ENCODE assay signal across 8 cellular contexts in genomic region chr4:121822796-121823504, GRCh38. TPM values are rescaled to one million over a fixed set of nuclear protein-coding genes. Genes with fewer than 3 reads are reported as not detected.
DNase-seq lines count a peak whose midpoint lies in the region; ATAC-seq, FAIRE-seq and TF ChIP-seq lines count a peak whose summit lies in the region.

No MANE protein-coding gene starts in this region.

- H3K4me3 ChIP-seq in PC-3 (ENCODE audit: low read length) (peak overlapping the region; percentile 92), body of pancreas (peak overlapping the region; percentile 12 to 81), keratinocyte (ENCODE audit: control insufficient read depth in 2 of 3, extremely low read depth in 1 of 3, insufficient read depth in 2 of 3, low read depth in 1 of 3, low read length in 3 of 3) (peak overlapping the region; percentile 74 to 94 (median 91))

- peak; percentile 36 for FAIRE-seq in keratinocyte (lab: Jason Lieb, UNC)

- 1% methylated on average over 22 to 30 of the region's 30 CpGs for WGBS in body of pancreas, 2 donors

- peak overlapping the region; percentile 55 for H3K27ac Mint-ChIP-seq in stimulated activated memory B cell treated with anti-CD40 and anti-IgM and Interleukin-4, amounts not matched to agents 10 μg/mL and 1 μg/mL and 100 μg/mL, for 72 hours

- peak overlapping the region; percentile 88 for H3K9ac ChIP-seq in PC-3 (ENCODE audit: low read length)
- peak overlapping the region; percentile 64 for H3K9ac ChIP-seq in keratinocyte (ENCODE audit: control insufficient read depth, extremely low read depth, insufficient read depth, low read length)

- no peaks in the 10 kb centered on the region for H3K9me3 Mint-ChIP-seq in stimulated activated memory B cell treated with anti-CD40 and anti-IgM and Interleukin-4, amounts not matched to agents 10 μg/mL and 1 μg/mL and 100 μg/mL, for 72 hours

- H3K4me1 Mint-ChIP-seq in stimulated activated memory B cell treated with anti-CD40 and anti-IgM and Interleukin-4, amounts not matched to agents 10 μg/mL and 1 μg/mL and 100 μg/mL, for 72 hours: peaks cover 13% of the 10 kb centered on the region

- H3K4me1 ChIP-seq in PC-3 (ENCODE audit: insufficient read depth, low read length) (peaks cover 12% of the 10 kb centered on the region), body of pancreas (peaks cover 8% of the 10 kb centered on the region), keratinocyte (ENCODE audit: control insufficient read depth, extremely low read depth, insufficient read depth, low read length) (peaks cover 8% of the 10 kb centered on the region)

- peaks cover 5% of the 10 kb centered on the region for H3K36me3 Mint-ChIP-seq in stimulated activated memory B cell treated with anti-CD40 and anti-IgM and Interleukin-4, amounts not matched to agents 10 μg/mL and 1 μg/mL and 100 μg/mL, for 72 hours

- H3K79me2 ChIP-seq in PC-3 (ENCODE audit: low read length): peaks cover 54% of the 10 kb centered on the region
- peaks cover 30% of the 10 kb centered on the region for H3K79me2 ChIP-seq in keratinocyte (ENCODE audit: control insufficient read depth, insufficient read depth, low read length)

- peak overlapping the region; percentile 79 for H3K4me3 Mint-ChIP-seq in stimulated activated memory B cell treated with anti-CD40 and anti-IgM and Interleukin-4, amounts not matched to agents 10 μg/mL and 1 μg/mL and 100 μg/mL, for 72 hours

- H3F3A ChIP-seq in PC-3 (ENCODE audit: low read length, unreplicated experiment): no peaks in the 10 kb centered on the region

- no peak for TF ChIP-seq POLR2A in body of pancreas (IDR thresholded peaks at IDR 0.05)

- ATAC-seq in GM19397 (IDR thresholded peaks at IDR 0.05; ENCODE audit: unreplicated experiment) (peak; percentile 33), HG03432 (IDR thresholded peaks at IDR 0.05; ENCODE audit: unreplicated experiment) (peak; percentile 43), PC-3 (peak; percentile 12), body of pancreas (no peak)
- ATAC-seq in stimulated activated memory B cell treated with anti-CD40 and anti-IgM and Interleukin-4, amounts not matched to agents 10 μg/mL and 1 μg/mL and 100 μg/mL, for 72 hours: peak; percentile 2

- intact Hi-C loops in PC-3 (cut with micrococcal nuclease) (no loop called here), body of pancreas (cut with DNase I) (no loop called here)

- H3K27me3 ChIP-seq in PC-3 (ENCODE audit: low read length) (no peaks in the 10 kb centered on the region), body of pancreas (no peaks in the 10 kb centered on the region), keratinocyte (ENCODE audit: control insufficient read depth, extremely low read depth, insufficient read depth, low read length) (no peaks in the 10 kb centered on the region)

- H3K27ac ChIP-seq in PC-3 (ENCODE audit: low read length) (peak overlapping the region; percentile 38), body of pancreas (no peak overlapping the region), keratinocyte (ENCODE audit: control insufficient read depth, insufficient read depth, low read length) (peak overlapping the region; percentile 53)

- H3K4me2 ChIP-seq in PC-3 (ENCODE audit: low read length) (peak overlapping the region; percentile 84), keratinocyte (ENCODE audit: control insufficient read depth, extremely low read depth, insufficient read depth, low read depth, low read length) (peak overlapping the region; percentile 57)

- H2AFZ ChIP-seq in PC-3 (ENCODE audit: low read length) (peak overlapping the region; percentile 88), keratinocyte (ENCODE audit: control insufficient read depth, low read length) (peak overlapping the region; percentile 81)

- CTCF ChIA-PET in PC-3 (lab: Charles Lee): no interaction called here

- H3K36me3 ChIP-seq in PC-3 (ENCODE audit: low read depth, low read length) (peaks cover 39% of the 10 kb centered on the region), body of pancreas (replicated peaks in 1 of 2; ENCODE audit: insufficient read depth in 1 of 2, low read depth in 2 of 2) (no peaks in the 10 kb centered on the region), keratinocyte (ENCODE audit: control insufficient read depth in 2 of 2, extremely low read depth in 1 of 2, insufficient read depth in 2 of 2, low read length in 2 of 2) (peaks cover 6 to 9% of the 10 kb centered on the region in 2 experiments)

- TSS peak; percentile 47 for BruUV-seq in PC-3 (replicated peaks; lab: Mats Ljungman, UMichigan)

- 0 out of 2 replicates have a peak, but pooled peaks cover 5% of the 10 kb centered on the region for H4K20me1 ChIP-seq in PC-3 (ENCODE audit: low read length)
- no peaks in the 10 kb centered on the region for H4K20me1 ChIP-seq in keratinocyte (ENCODE audit: control insufficient read depth, extremely low read depth, insufficient read depth, low read length)

- TF ChIP-seq CTCF in PC-3 (conservative IDR thresholded peaks at IDR 0.05; ENCODE audit: low read depth, low read length): no peak; the same call in 1 of the 2 replicates
- TF ChIP-seq CTCF in body of pancreas (IDR thresholded peaks at IDR 0.05): no peak
- no peak for TF ChIP-seq CTCF in keratinocyte (optimal IDR thresholded peaks at IDR 0.05 in 1 of 3, IDR thresholded peaks at IDR 0.05 in 1 of 3, conservative IDR thresholded peaks at IDR 0.05 in 1 of 3; ENCODE audit: extremely low read depth in 1 of 3, insufficient read depth in 2 of 3, low read length in 3 of 3)

- no peaks in the 10 kb centered on the region for H3K27me3 Mint-ChIP-seq in stimulated activated memory B cell treated with anti-CD40 and anti-IgM and Interleukin-4, amounts not matched to agents 10 μg/mL and 1 μg/mL and 100 μg/mL, for 72 hours

- H3K9me3 ChIP-seq in PC-3 (ENCODE audit: low read length) (no peaks in the 10 kb centered on the region), body of pancreas (no peaks in the 10 kb centered on the region), keratinocyte (ENCODE audit: control insufficient read depth, low read depth, low read length) (no peaks in the 10 kb centered on the region)

- DNase-seq in NCI-H2107 treated with DMSO at 0.1 percent for 48 hours (lab: John Stamatoyannopoulos, UW; ENCODE audit: unreplicated experiment) (peak; percentile 13), NCI-H2107 (lab: John Stamatoyannopoulos, UW) (no peak), PC-3 (peak; percentile 27), body of pancreas (peak; percentile 11 to 34 (median 20)), keratinocyte (ENCODE audit: low read depth, low spot score) (no peak)

- POLR2A ChIA-PET in PC-3 (lab: Charles Lee; ENCODE audit: unreplicated experiment): no interaction called here

- no peaks in the 10 kb centered on the region for H3K9me2 ChIP-seq in PC-3 (replicated peaks; ENCODE audit: low read length)

- dilution Hi-C loops in keratinocyte (cut with MboI; ENCODE audit: extremely low pct_ligation_motif_present, low sequenced_read_pairs): no loop called here

- H3K9me1 ChIP-seq in keratinocyte (ENCODE audit: control insufficient read depth, extremely low read depth, insufficient read depth, low read length): no peaks in the 10 kb centered on the region

RNA-seq across cellular contexts. Expression of gene CCNA2, which starts 0.7 kb away (rescaled TPM):
- total RNA-seq in PC-3 (2014; rRNA removed): 59.1 and 78.0 TPM in 2 replicates
- under 1 TPM; 0.33 to 0.52 TPM for total RNA-seq in body of pancreas
- polyA plus RNA-seq in keratinocyte: 4.7 to 27.4 TPM (median 17.7 TPM) in 3 replicates
- 0.55 TPM for polyA plus RNA-seq in keratinocyte (2011; ENCODE audit: low read depth)
- 4.2 and 9.5 TPM in 2 replicates for polyA plus RNA-seq in keratinocyte (2011; cell fraction: cytosol; rRNA removed)
- polyA plus RNA-seq in keratinocyte (2011; cell fraction: nucleus; rRNA removed): 7.2 and 9.0 TPM in 2 replicates
- polyA plus RNA-seq in keratinocyte (2012; ENCODE audit: low replicate concordance): 1.1 and 16.6 TPM in 2 replicates
- polyA minus RNA-seq in keratinocyte: 2.3 to 17.4 TPM (median 4.1 TPM) in 3 replicates
- polyA minus RNA-seq in keratinocyte (2011; cell fraction: cytosol; rRNA and poly(A)+ RNA removed): 5.8 TPM
- polyA minus RNA-seq in keratinocyte (2011; cell fraction: nucleus; rRNA and poly(A)+ RNA removed): 2.2 and 3.1 TPM in 2 replicates

RNA-seq across cellular contexts. Expression of gene EXOSC9, which starts 21.8 kb away (rescaled TPM):
- total RNA-seq in PC-3 (2014; rRNA removed): 19.0 and 23.4 TPM in 2 replicates
- 10 to 100 TPM; 10.6 to 14.2 TPM for total RNA-seq in body of pancreas
- polyA plus RNA-seq in keratinocyte: 18.0 to 35.4 TPM (median 23.6 TPM) in 3 replicates
- polyA plus RNA-seq in keratinocyte (2011; ENCODE audit: low read depth): 47.6 TPM
- 11.3 and 18.6 TPM in 2 replicates for polyA plus RNA-seq in keratinocyte (2011; cell fraction: cytosol; rRNA removed)
- polyA plus RNA-seq in keratinocyte (2011; cell fraction: nucleus; rRNA removed): 20.3 and 31.2 TPM in 2 replicates
- polyA plus RNA-seq in keratinocyte (2012; ENCODE audit: low replicate concordance): 13.1 and 21.2 TPM in 2 replicates
- 7.2 to 30.0 TPM (median 15.8 TPM) in 3 replicates for polyA minus RNA-seq in keratinocyte
- 16.5 TPM for polyA minus RNA-seq in keratinocyte (2011; cell fraction: cytosol; rRNA and poly(A)+ RNA removed)
- polyA minus RNA-seq in keratinocyte (2011; cell fraction: nucleus; rRNA and poly(A)+ RNA removed): 12.6 and 17.8 TPM in 2 replicates

RNA-seq across cellular contexts. Expression of gene BBS7, which starts 47.3 kb away (rescaled TPM):
- total RNA-seq in PC-3 (2014; rRNA removed) (5.2 and 10.1 TPM in 2 replicates), body of pancreas (10 to 100 TPM in 1 of 2 donors, 1 to 10 TPM in 1; 3.6 to 13.0 TPM)
- 18.5 to 34.8 TPM (median 19.0 TPM) in 3 replicates for polyA plus RNA-seq in keratinocyte
- 12.1 TPM for polyA plus RNA-seq in keratinocyte (2011; ENCODE audit: low read depth)
- polyA plus RNA-seq in keratinocyte (2011; cell fraction: cytosol; rRNA removed): 12.8 and 26.8 TPM in 2 replicates
- 24.5 and 29.5 TPM in 2 replicates for polyA plus RNA-seq in keratinocyte (2011; cell fraction: nucleus; rRNA removed)
- polyA plus RNA-seq in keratinocyte (2012; ENCODE audit: low replicate concordance): 10.3 and 18.8 TPM in 2 replicates
- polyA minus RNA-seq in keratinocyte: 5.1 to 45.4 TPM (median 20.9 TPM) in 3 replicates
- polyA minus RNA-seq in keratinocyte (2011; cell fraction: cytosol; rRNA and poly(A)+ RNA removed): 23.0 TPM
- polyA minus RNA-seq in keratinocyte (2011; cell fraction: nucleus; rRNA and poly(A)+ RNA removed): 10.2 and 23.7 TPM in 2 replicates

RNA-seq across cellular contexts. Expression of gene SMIM43, which starts 58.0 kb away (rescaled TPM):
- total RNA-seq in PC-3 (2014; rRNA removed) (not detected in 2 replicates), body of pancreas (not detected)
- 0.03 TPM in 1 of 3 replicates, not detected in the others for polyA plus RNA-seq in keratinocyte
- polyA plus RNA-seq in keratinocyte (2011; ENCODE audit: low read depth): not detected
- not detected in 2 replicates for polyA plus RNA-seq in keratinocyte (2011; cell fraction: cytosol; rRNA removed)
- not detected in 2 replicates for polyA plus RNA-seq in keratinocyte (2011; cell fraction: nucleus; rRNA removed)
- not detected in 2 replicates for polyA plus RNA-seq in keratinocyte (2012; ENCODE audit: low replicate concordance)
- polyA minus RNA-seq in keratinocyte: not detected in 3 replicates
- polyA minus RNA-seq in keratinocyte (2011; cell fraction: cytosol; rRNA and poly(A)+ RNA removed): not detected
- polyA minus RNA-seq in keratinocyte (2011; cell fraction: nucleus; rRNA and poly(A)+ RNA removed): not detected in 2 replicates

Comparison
In these comparisons a context has a peak if more than half of its experiments do, and no peak if none do; other contexts are left out.
1. DNase-seq: peak in NCI-H2107 treated with DMSO at 0.1 percent for 48 hours (single experiment), PC-3 (single experiment) and body of pancreas (4 of 4); none in NCI-H2107 (single experiment) and keratinocyte (single experiment).
2. H3K27ac ChIP-seq: peak in PC-3 (single experiment) and keratinocyte (single experiment); none in body of pancreas (0 of 4).
3. RNA of gene CCNA2, which starts 0.7 kb away (total RNA-seq): 59.1 to 78.0 TPM in PC-3; 0.33 to 0.52 TPM in body of pancreas; every median in the first group is over 10 times any median in the second.
4. Peak in every context shown above with its lines, with median percentiles within 50 percentile points of each other: H3K4me3 ChIP-seq.